12 cellular contexts compared by ENCODE assay signal in genomic region chr4:38601244-38601915, GRCh38.
DNase-seq lines count a peak whose midpoint lies in the region; ATAC-seq and TF ChIP-seq lines count a peak whose summit lies in the region.
"Had no signal": no experiment of that assay in that cellular context is flagged by ENCODE, and none has a peak within 500 bp of the region (broad histone marks: within the 10 kb centered on the region; RNA-seq: fewer than 3 reads in every experiment).

No MANE protein-coding gene starts in this region.

- no peaks in the 10 kb centered on the region for H3K36me3 ChIP-seq in brain microvascular endothelial cell (replicated peaks)

- peaks cover 19% of the 10 kb centered on the region for H3K4me1 Mint-ChIP-seq in activated CD4-positive, alpha-beta memory T cell treated with anti-CD3 and anti-CD28 coated beads, Interleukin-2, amount 10 ng/mL, durations not matched to agents 7 days and 5 days
- H3K4me1 Mint-ChIP-seq in activated T-cell treated with anti-CD3 and anti-CD28 coated beads, Interleukin-2, amount 50 U/mL, for 4 hours (ENCODE audit: low read depth) = peaks cover 25% of the 10 kb centered on the region

- no peaks in the 10 kb centered on the region for H3K27me3 ChIP-seq in brain microvascular endothelial cell (replicated peaks)
- H3K27me3 ChIP-seq: foreskin keratinocyte had no signal

- H3K27me3 Mint-ChIP-seq in activated CD4-positive, alpha-beta memory T cell treated with anti-CD3 and anti-CD28 coated beads, Interleukin-2, amount 10 ng/mL, durations not matched to agents 7 days and 5 days = peaks cover 2% of the 10 kb centered on the region
- H3K27me3 Mint-ChIP-seq in activated T-cell treated with anti-CD3 and anti-CD28 coated beads, Interleukin-2, amount 50 U/mL, for 4 hours (ENCODE audit: low read depth) = no peaks in the 10 kb centered on the region

- no peak overlapping the region for H3K4me3 Mint-ChIP-seq in activated CD4-positive, alpha-beta memory T cell treated with anti-CD3 and anti-CD28 coated beads, Interleukin-2, amount 10 ng/mL, durations not matched to agents 7 days and 5 days
- no peak overlapping the region for H3K4me3 Mint-ChIP-seq in activated T-cell treated with anti-CD3 and anti-CD28 coated beads, Interleukin-2, amount 50 U/mL, for 4 hours
- H3K4me3 Mint-ChIP-seq: activated naive CD4-positive, alpha-beta T cell treated with anti-CD3 and anti-CD28 coated beads for 36 hours had no signal

- CTCF ChIA-PET in activated CD4-positive, alpha-beta memory T cell treated with anti-CD3 and anti-CD28 coated beads, Interleukin-2, amount 10 ng/mL, durations not matched to agents 7 days and 5 days (lab: Charles Lee) = interaction anchor here (1.2 kb wide), 1 partner anchor 282 kb away, joined by 3 read pairs; no protein-coding TSS in a partner anchor

- DNase-seq in DMS53 (lab: John Stamatoyannopoulos, UW) (peak; percentile 98), NCI-H2081 treated with DMSO at 0.1 percent for 48 hours (lab: John Stamatoyannopoulos, UW) (peak; percentile 53), brain microvascular endothelial cell (peak; percentile 53), medulla oblongata (ENCODE audit: extremely low spot score) (peak; percentile 68), T-helper 1 cell (no peak)
- no peak for DNase-seq in activated CD4-positive, alpha-beta memory T cell treated with anti-CD3 and anti-CD28 coated beads, Interleukin-2, amount 10 ng/mL, durations not matched to agents 7 days and 5 days
- DNase-seq in activated T-cell treated with anti-CD3 and anti-CD28 coated beads, Interleukin-2, amount 50 U/mL, for 4 hours = no peak
- DNase-seq: activated naive CD4-positive, alpha-beta T cell treated with anti-CD3 and anti-CD28 coated beads for 36 hours; DMS79; NCI-H1694 had no signal

- ATAC-seq in GM21360 (IDR thresholded peaks at IDR 0.05; ENCODE audit: unreplicated experiment) = no peak
- ATAC-seq in activated T-cell treated with anti-CD3 and anti-CD28 coated beads, Interleukin-2, amount 50 U/mL, for 4 hours = no peak
- ATAC-seq: foreskin keratinocyte had no signal

- POLR2A ChIA-PET in activated CD4-positive, alpha-beta memory T cell treated with anti-CD3 and anti-CD28 coated beads, Interleukin-2, amount 10 ng/mL, durations not matched to agents 7 days and 5 days (lab: Charles Lee) = interaction anchor here (1.1 kb wide), 1 partner anchor 20 kb away, joined by 3 read pairs; no protein-coding TSS in a partner anchor

- H3K9me3 Mint-ChIP-seq in activated CD4-positive, alpha-beta memory T cell treated with anti-CD3 and anti-CD28 coated beads, Interleukin-2, amount 10 ng/mL, durations not matched to agents 7 days and 5 days = peaks cover 2% of the 10 kb centered on the region
- no peaks in the 10 kb centered on the region for H3K9me3 Mint-ChIP-seq in activated T-cell treated with anti-CD3 and anti-CD28 coated beads, Interleukin-2, amount 50 U/mL, for 4 hours
- H3K9me3 Mint-ChIP-seq: activated naive CD4-positive, alpha-beta T cell treated with anti-CD3 and anti-CD28 coated beads for 36 hours had no signal

- no peak for TF ChIP-seq CTCF in brain microvascular endothelial cell (IDR thresholded peaks at IDR 0.05; ENCODE audit: low read depth, low read length, missing control alignments)

- no peak overlapping the region for H3K27ac ChIP-seq in brain microvascular endothelial cell
- H3K27ac ChIP-seq: foreskin keratinocyte had no signal

- H3K4me3 ChIP-seq in brain microvascular endothelial cell (ENCODE audit: low read depth, low read length) = no peak overlapping the region

- H3K36me3 Mint-ChIP-seq in activated CD4-positive, alpha-beta memory T cell treated with anti-CD3 and anti-CD28 coated beads, Interleukin-2, amount 10 ng/mL, durations not matched to agents 7 days and 5 days (ENCODE audit: low read depth) = no peaks in the 10 kb centered on the region
- no peaks in the 10 kb centered on the region for H3K36me3 Mint-ChIP-seq in activated T-cell treated with anti-CD3 and anti-CD28 coated beads, Interleukin-2, amount 50 U/mL, for 4 hours (ENCODE audit: insufficient read depth)

- H3K27ac Mint-ChIP-seq in activated CD4-positive, alpha-beta memory T cell treated with anti-CD3 and anti-CD28 coated beads, Interleukin-2, amount 10 ng/mL, durations not matched to agents 7 days and 5 days = no peak overlapping the region
- H3K27ac Mint-ChIP-seq: activated naive CD4-positive, alpha-beta T cell treated with anti-CD3 and anti-CD28 coated beads for 36 hours had no signal

- in situ Hi-C loops in brain microvascular endothelial cell (cut with HindIII; ENCODE audit: low pct_ligation_motif_present, low sequenced_read_pairs) = no loop called here

Comparison
In these comparisons a context has a peak if more than half of its experiments do, and no peak if none do; other contexts are left out.
1. DNase-seq: peak in DMS53 (single experiment), NCI-H2081 treated with DMSO at 0.1 percent for 48 hours (single experiment), brain microvascular endothelial cell (single experiment) and medulla oblongata (single experiment); none in activated CD4-positive, alpha-beta memory T cell treated with anti-CD3 and anti-CD28 coated beads, Interleukin-2, amount 10 ng/mL, durations not matched to agents 7 days and 5 days (single experiment), T-helper 1 cell (0 of 5) and activated T-cell treated with anti-CD3 and anti-CD28 coated beads, Interleukin-2, amount 50 U/mL, for 4 hours (single experiment).